In the genomic region with DNA sequence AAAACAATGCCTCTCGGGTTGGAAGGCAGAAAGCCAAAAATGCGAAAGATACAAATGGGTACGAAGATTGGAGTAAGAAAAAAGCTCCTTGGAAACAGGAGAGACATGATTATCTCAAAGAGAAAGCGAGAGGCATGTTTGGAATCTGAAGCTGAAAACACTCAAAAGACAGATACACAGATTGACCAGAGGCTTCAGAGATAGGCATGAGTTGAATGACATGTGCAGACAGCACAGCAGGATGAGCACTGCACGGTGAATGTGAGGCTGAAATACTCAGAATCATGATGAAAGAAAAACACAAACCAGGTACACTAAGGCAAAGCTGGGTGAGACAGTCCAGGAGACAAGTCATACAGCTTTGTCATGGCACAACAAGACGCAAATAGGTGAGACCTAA, we compare ENCODE assay signal across 15 cellular contexts. TPM values are rescaled to one million over a fixed set of nuclear protein-coding genes. Genes with fewer than 3 reads are reported as not detected.
DNase-seq lines count a peak whose midpoint lies in the region; ATAC-seq, FAIRE-seq and TF ChIP-seq lines count a peak whose summit lies in the region.
"Had no signal": no experiment of that assay in that cellular context is flagged by ENCODE, and none has a peak within 500 bp of the region (broad histone marks: within the 10 kb centered on the region; RNA-seq: fewer than 3 reads in every experiment).

No MANE protein-coding gene starts in this region.

- H3K4me3 ChIP-seq in adipocyte (ENCODE audit: low read length) (no peak overlapping the region), keratinocyte (ENCODE audit: control insufficient read depth in 2 of 3, extremely low read depth in 1 of 3, insufficient read depth in 2 of 3, low read depth in 1 of 3, low read length in 3 of 3) (peak overlapping the region in 1 of 3 experiments; percentile 21)
- H3K4me3 ChIP-seq: adrenal gland had no signal

- H2AFZ ChIP-seq in keratinocyte (ENCODE audit: control insufficient read depth, low read length), result peak overlapping the region; percentile 34

- peak overlapping the region; percentile 84 for H3K27ac ChIP-seq in keratinocyte (ENCODE audit: control insufficient read depth, insufficient read depth, low read length)
- H3K27ac ChIP-seq: adrenal gland had no signal

- peaks cover 66% of the 10 kb centered on the region for H3K4me1 Mint-ChIP-seq in stimulated activated naive CD8-positive, alpha-beta T cell treated with anti-CD3 and anti-CD28 coated beads, Interleukin-15, Interleukin-2, amounts not matched to agents 100 ng/mL and 50 ng/mL, for 24 hours (ENCODE audit: low read depth)

- FAIRE-seq in keratinocyte (lab: Jason Lieb, UNC), result peak; percentile 98
- FAIRE-seq: endometrium had no signal

- H3K27ac Mint-ChIP-seq in stimulated activated naive CD8-positive, alpha-beta T cell treated with anti-CD3 and anti-CD28 coated beads, Interleukin-15, Interleukin-2, amounts not matched to agents 100 ng/mL and 50 ng/mL, for 24 hours, result peak overlapping the region; percentile 92

- H3K27me3 ChIP-seq in adipocyte (replicated peaks; ENCODE audit: control insufficient read depth, insufficient read depth, low read length) (no peaks in the 10 kb centered on the region), keratinocyte (ENCODE audit: control insufficient read depth, extremely low read depth, insufficient read depth, low read length) (no peaks in the 10 kb centered on the region)
- H3K27me3 ChIP-seq: adrenal gland, BE2C had no signal

- no peak for TF ChIP-seq CTCF in keratinocyte (optimal IDR thresholded peaks at IDR 0.05 in 1 of 3, IDR thresholded peaks at IDR 0.05 in 1 of 3, conservative IDR thresholded peaks at IDR 0.05 in 1 of 3; ENCODE audit: extremely low read depth in 1 of 3, insufficient read depth in 2 of 3, low read length in 3 of 3)

- H3K9ac ChIP-seq in adipocyte (ENCODE audit: low read length) (no peak overlapping the region), keratinocyte (ENCODE audit: control insufficient read depth, extremely low read depth, insufficient read depth, low read length) (peak overlapping the region; percentile 43)

- H3K9me1 ChIP-seq in keratinocyte (ENCODE audit: control insufficient read depth, extremely low read depth, insufficient read depth, low read length), result no peaks in the 10 kb centered on the region

- H3K27me3 Mint-ChIP-seq in stimulated activated naive CD8-positive, alpha-beta T cell treated with anti-CD3 and anti-CD28 coated beads, Interleukin-15, Interleukin-2, amounts not matched to agents 100 ng/mL and 50 ng/mL, for 24 hours, result no peaks in the 10 kb centered on the region

- peak overlapping the region; percentile 79 for H3K4me2 ChIP-seq in keratinocyte (ENCODE audit: control insufficient read depth, extremely low read depth, insufficient read depth, low read depth, low read length)

- H3K9me3 Mint-ChIP-seq in stimulated activated naive CD8-positive, alpha-beta T cell treated with anti-CD3 and anti-CD28 coated beads, Interleukin-15, Interleukin-2, amounts not matched to agents 100 ng/mL and 50 ng/mL, for 24 hours, result peaks cover 11% of the 10 kb centered on the region

- no peaks in the 10 kb centered on the region for H3K4me1 ChIP-seq in adipocyte (ENCODE audit: control insufficient read depth, insufficient read depth, low read length)
- peaks cover 23% of the 10 kb centered on the region for H3K4me1 ChIP-seq in keratinocyte (ENCODE audit: control insufficient read depth, extremely low read depth, insufficient read depth, low read length)
- H3K4me1 ChIP-seq: adrenal gland, BE2C had no signal

- H3K36me3 Mint-ChIP-seq in stimulated activated naive CD8-positive, alpha-beta T cell treated with anti-CD3 and anti-CD28 coated beads, Interleukin-15, Interleukin-2, amounts not matched to agents 100 ng/mL and 50 ng/mL, for 24 hours (ENCODE audit: low read depth), result peaks cover 80% of the 10 kb centered on the region

- dilution Hi-C loops in keratinocyte (cut with MboI; ENCODE audit: extremely low pct_ligation_motif_present, low sequenced_read_pairs), result no loop called here

- no peak for ATAC-seq in stimulated activated naive CD8-positive, alpha-beta T cell treated with anti-CD3 and anti-CD28 coated beads, Interleukin-15, Interleukin-2, amounts not matched to agents 100 U/mL and 50 U/mL, for 24 hours
- ATAC-seq in HG03520 (IDR thresholded peaks at IDR 0.05; ENCODE audit: unreplicated experiment), result no peak
- ATAC-seq: right cardiac atrium had no signal

- no peak overlapping the region for H3K4me3 Mint-ChIP-seq in stimulated activated naive CD8-positive, alpha-beta T cell treated with anti-CD3 and anti-CD28 coated beads, Interleukin-15, Interleukin-2, amounts not matched to agents 100 ng/mL and 50 ng/mL, for 24 hours

- H3K36me3 ChIP-seq in adipocyte (ENCODE audit: control insufficient read depth, insufficient read depth, low read length, severe bottlenecking) (peaks cover 27% of the 10 kb centered on the region), keratinocyte (ENCODE audit: control insufficient read depth in 2 of 2, extremely low read depth in 1 of 2, insufficient read depth in 2 of 2, low read length in 2 of 2) (no peaks in the 10 kb centered on the region)
- H3K36me3 ChIP-seq: BE2C had no signal

- DNase-seq in stimulated activated naive CD8-positive, alpha-beta T cell treated with anti-CD3 and anti-CD28 coated beads, Interleukin-15, Interleukin-2, amounts not matched to agents 100 U/mL and 50 U/mL, for 24 hours, result no peak
- DNase-seq in adipocyte (ENCODE audit: low read depth) (peak; percentile 2), keratinocyte (ENCODE audit: low read depth, low spot score) (peak; percentile 36), HK-2 (ENCODE audit: unreplicated experiment) (no peak), MV-4-11 (lab: John Stamatoyannopoulos, UW) (no peak), cortex of kidney (lab: John Stamatoyannopoulos, UW) (no peak)
- DNase-seq: adrenal gland; BE2C; KBM-7; NCI-H2081; right cardiac atrium; stimulated activated CD4-positive, alpha-beta T cell treated with anti-CD3 and anti-CD28 coated beads, Interleukin-4, amount 100 ng/mL, for 24 hours had no signal

- H3K79me2 ChIP-seq in keratinocyte (ENCODE audit: control insufficient read depth, insufficient read depth, low read length), result no peaks in the 10 kb centered on the region

- H3K9me3 ChIP-seq in adipocyte (ENCODE audit: control insufficient read depth, low read length) (no peaks in the 10 kb centered on the region), keratinocyte (ENCODE audit: control insufficient read depth, low read depth, low read length) (no peaks in the 10 kb centered on the region)
- H3K9me3 ChIP-seq: adrenal gland, BE2C had no signal

- no peaks in the 10 kb centered on the region for H4K20me1 ChIP-seq in keratinocyte (ENCODE audit: control insufficient read depth, extremely low read depth, insufficient read depth, low read length)

RNA-seq across cellular contexts. Expression of a gene that starts 30.8 kb away (rescaled TPM):
- polyA plus RNA-seq in keratinocyte, result 14.5 to 19.7 TPM (median 14.9 TPM) in 3 replicates
- polyA plus RNA-seq in keratinocyte (2011; ENCODE audit: low read depth), result 15.6 TPM
- 7.1 and 13.3 TPM in 2 replicates for polyA plus RNA-seq in keratinocyte (2011; cell fraction: cytosol; rRNA removed)
- 16.1 and 26.8 TPM in 2 replicates for polyA plus RNA-seq in keratinocyte (2011; cell fraction: nucleus; rRNA removed)
- polyA plus RNA-seq in keratinocyte (2012; ENCODE audit: low replicate concordance), result 10.5 and 10.9 TPM in 2 replicates
- polyA minus RNA-seq in keratinocyte, result 8.6 to 36.2 TPM (median 19.1 TPM) in 3 replicates
- polyA minus RNA-seq in keratinocyte (2011; cell fraction: cytosol; rRNA and poly(A)+ RNA removed), result 9.6 TPM
- polyA minus RNA-seq in keratinocyte (2011; cell fraction: nucleus; rRNA and poly(A)+ RNA removed), result 20.6 and 31.7 TPM in 2 replicates

Comparison
In these comparisons a context has a peak if more than half of its experiments do, and no peak if none do; other contexts are left out.
1. DNase-seq: peak in adipocyte (single experiment) and keratinocyte (single experiment); none in stimulated activated naive CD8-positive, alpha-beta T cell treated with anti-CD3 and anti-CD28 coated beads, Interleukin-15, Interleukin-2, amounts not matched to agents 100 U/mL and 50 U/mL, for 24 hours (single experiment), HK-2 (single experiment), MV-4-11 (single experiment) and cortex of kidney (single experiment).